8 cellular contexts compared by ENCODE assay signal in genomic region chr4:3399277-3400194, GRCh38. TPM values are rescaled to one million over a fixed set of nuclear protein-coding genes. Genes with fewer than 3 reads are reported as not detected.
DNase-seq lines count a peak whose midpoint lies in the region; ATAC-seq and TF ChIP-seq lines count a peak whose summit lies in the region.

No MANE protein-coding gene starts in this region.

- in situ Hi-C loops in mammary epithelial cell (cut with MboI; ENCODE audit: low sequenced_read_pairs in 2 of 2), result no loop called here

- H4K20me1 ChIP-seq in GM23338 (replicated peaks; ENCODE audit: insufficient read depth) (no peaks in the 10 kb centered on the region), mammary epithelial cell (ENCODE audit: insufficient read depth, low read length) (peaks cover 3% of the 10 kb centered on the region)

- no peak overlapping the region for H3K4me3 ChIP-seq in GM23338
- H3K4me3 ChIP-seq in mammary epithelial cell (replicated peaks in 1 of 3; ENCODE audit: insufficient read depth in 1 of 3, low read depth in 2 of 3, low read length in 3 of 3), result no peak overlapping the region
- no peak overlapping the region for H3K4me3 ChIP-seq in spleen

- no peak for DNase-seq in GM23338 (ENCODE audit: low spot score)
- DNase-seq in NCI-H226, result peak; percentile 6
- DNase-seq in mammary epithelial cell, result peak; percentile 9
- DNase-seq in medulla oblongata (ENCODE audit: extremely low spot score), result peak; percentile 42
- no peak for DNase-seq in Calu3
- no peak for DNase-seq in spleen
- DNase-seq in NCI-H526 treated with DMSO at 0.1 percent for 48 hours (lab: John Stamatoyannopoulos, UW), result no peak

- H3K36me3 Mint-ChIP-seq in GM23338 (ENCODE audit: low read depth) (peaks cover 16% of the 10 kb centered on the region), Calu3 (ENCODE audit: insufficient read depth, unreplicated experiment) (peaks cover 4% of the 10 kb centered on the region)

- no peaks in the 10 kb centered on the region for H3K9me2 ChIP-seq in GM23338 (ENCODE audit: insufficient read depth)

- H3K79me2 ChIP-seq in GM23338 (replicated peaks; ENCODE audit: insufficient read depth) (no peaks in the 10 kb centered on the region), mammary epithelial cell (ENCODE audit: insufficient read depth, low read length) (peaks cover 89% of the 10 kb centered on the region)

- H2AFZ ChIP-seq in GM23338 (no peak overlapping the region), mammary epithelial cell (ENCODE audit: low read depth, low read length) (no peak overlapping the region)

- H3K4me1 ChIP-seq in GM23338 (ENCODE audit: insufficient read depth), result no peaks in the 10 kb centered on the region
- no peaks in the 10 kb centered on the region for H3K4me1 ChIP-seq in mammary epithelial cell (ENCODE audit: insufficient read depth, low read length)
- H3K4me1 ChIP-seq in spleen, result peaks cover 0 to 17% (median 4%) of the 10 kb centered on the region in 6 donors

- BruUV-seq in mammary epithelial cell (replicated peaks; lab: Mats Ljungman, UMichigan), result TSS peak; percentile 15
- BruUV-seq in Calu3 (replicated peaks; lab: Mats Ljungman, UMichigan), result no TSS peak

- WGBS in mammary epithelial cell (ENCODE audit: low coverage, missing lambda C conversion rate), result 68% methylated on average over 5 of the region's 5 CpGs
- whole genome bisulfite sequencing in spleen, 5 donors, result 70 to 73% (median 70%) methylated on average over 5 of the region's 5 CpGs

- no peaks in the 10 kb centered on the region for H3K27me3 ChIP-seq in GM23338 (ENCODE audit: insufficient read depth)
- no peaks in the 10 kb centered on the region for H3K27me3 ChIP-seq in mammary epithelial cell (ENCODE audit: insufficient read depth, low read length)
- no peaks in the 10 kb centered on the region for H3K27me3 ChIP-seq in spleen (replicated peaks in 1 of 7)

- no peaks in the 10 kb centered on the region; the same call in 2 of the 3 replicates for H3K4me1 Mint-ChIP-seq in GM23338
- H3K4me1 Mint-ChIP-seq in Calu3 (ENCODE audit: low read depth, unreplicated experiment), result no peaks in the 10 kb centered on the region

- no peak overlapping the region for H3K9ac ChIP-seq in mammary epithelial cell (ENCODE audit: insufficient read depth, low read length)

- H3K4me3 Mint-ChIP-seq in GM23338, result no peak overlapping the region
- no peak overlapping the region for H3K4me3 Mint-ChIP-seq in Calu3 (ENCODE audit: low read depth, unreplicated experiment)

- no peak for TF ChIP-seq POLR2A in spleen (IDR thresholded peaks at IDR 0.05)

- TF ChIP-seq CTCF in GM23338 (conservative IDR thresholded peaks at IDR 0.05; ENCODE audit: low read depth in 2 of 2), result peak in 1 of 2 experiments; percentile 13; a peak in 2 of 4 replicates
- peak in 1 of 2 donors; percentile 11 for TF ChIP-seq CTCF in mammary epithelial cell (conservative IDR thresholded peaks at IDR 0.05 in 1 of 2, IDR thresholded peaks at IDR 0.05 in 1 of 2; ENCODE audit: extremely low read depth in 1 of 2, insufficient read depth in 1 of 2, low read depth in 1 of 2, low read length in 2 of 2)
- TF ChIP-seq CTCF in Calu3 (IDR thresholded peaks at IDR 0.05; ENCODE audit: unreplicated experiment), result no peak
- TF ChIP-seq CTCF in spleen (IDR thresholded peaks at IDR 0.05 in 8 of 11, conservative IDR thresholded peaks at IDR 0.05 in 3 of 11), result no peak

- peak; percentile 78 for ATAC-seq in GM23338
- no peak for ATAC-seq in HG02973 (IDR thresholded peaks at IDR 0.05; ENCODE audit: unreplicated experiment)

- H3K27me3 Mint-ChIP-seq in GM23338 (ENCODE audit: insufficient read depth, low read depth, poor library complexity) (peaks cover 2% of the 10 kb centered on the region), Calu3 (ENCODE audit: unreplicated experiment) (no peaks in the 10 kb centered on the region)

- dilution Hi-C loops in mammary epithelial cell (cut with HindIII; ENCODE audit: low sequenced_read_pairs), result no loop called here

- H3K36me3 ChIP-seq in GM23338 (ENCODE audit: insufficient read depth) (no peaks in the 10 kb centered on the region), mammary epithelial cell (ENCODE audit: insufficient read depth, low read length) (peaks cover 10% of the 10 kb centered on the region), spleen (no peaks in the 10 kb centered on the region)

- H3K9me3 ChIP-seq in mammary epithelial cell (replicated peaks; ENCODE audit: insufficient read depth, low read length), result no peaks in the 10 kb centered on the region
- peaks cover 0 to 10% (median 2%) of the 10 kb centered on the region in 8 donors for H3K9me3 ChIP-seq in spleen

- CTCF ChIA-PET in mammary epithelial cell (lab: Charles Lee; ENCODE audit: low non-redundant PET) (no interaction called here), Calu3 (lab: Charles Lee) (interaction anchor here (0.7 kb wide), 1 partner anchor 74 kb away, joined by 3 read pairs; no protein-coding TSS in a partner anchor)

- H3F3A ChIP-seq in GM23338 (replicated peaks; ENCODE audit: low read depth), result no peaks in the 10 kb centered on the region

- H3K27ac Mint-ChIP-seq in GM23338 (no peak overlapping the region), Calu3 (ENCODE audit: unreplicated experiment) (no peak overlapping the region)

- H3K9me3 Mint-ChIP-seq in GM23338 (peaks cover 13% of the 10 kb centered on the region), Calu3 (ENCODE audit: low read depth, unreplicated experiment) (peaks cover 3% of the 10 kb centered on the region)

- H3K4me2 ChIP-seq in GM23338, result no peak overlapping the region
- H3K4me2 ChIP-seq in mammary epithelial cell (ENCODE audit: insufficient read depth, low read depth, low read length), result no peak overlapping the region

- intact Hi-C loops in mammary epithelial cell (cut with micrococcal nuclease), result no loop called here
- intact Hi-C loops in Calu3 (cut with micrococcal nuclease; ENCODE audit: unreplicated experiment), result no loop called here
- intact Hi-C loops in spleen (cut with DNase I; ENCODE audit: low total_unique reads), result no loop called here

- H3K27ac ChIP-seq in GM23338 (ENCODE audit: low read depth), result no peak overlapping the region
- H3K27ac ChIP-seq in mammary epithelial cell (ENCODE audit: insufficient read depth, low read depth, low read length), result no peak overlapping the region
- no peak overlapping the region for H3K27ac ChIP-seq in spleen

TF ChIP-seq in GM23338, 12 proteins besides CTCF, POLR2A, EP300 and RAD21:
- peak; percentile 45; the same call in 1 of the 2 replicates for TF ChIP-seq CREB1 (CRISPR knock-in tag; IDR thresholded peaks at IDR 0.05; ENCODE audit: low read depth)
- no peak for TF ChIP-seq EZH2 (IDR thresholded peaks at IDR 0.05; ENCODE audit: low read depth, unreplicated experiment)

RNA-seq across cellular contexts. Expression of gene HGFAC, which starts 42.2 kb away (rescaled TPM):
- total RNA-seq in GM23338 (2014; rRNA removed; shearing (Covaris generic)), result 0.94 TPM in 1 of 2 replicates, not detected in the other
- polyA plus RNA-seq in GM23338 (2016; fragmentation: Nextera tagmentation; extraction: Ambion mirVana), result not detected in 2 replicates
- not detected for total RNA-seq in mammary epithelial cell
- polyA plus RNA-seq in mammary epithelial cell, result not detected
- polyA minus RNA-seq in mammary epithelial cell, result not detected
- not detected in 2 replicates for total RNA-seq in Calu3 (2022)
- total RNA-seq in spleen, result under 1 TPM in 2 of 7 donors, not detected in 5; 0.32 to 0.47 TPM
- polyA plus RNA-seq in spleen, result under 1 TPM; 0.11 to 0.35 (median 0.22) TPM

Comparison
In these comparisons a context has a peak if more than half of its experiments do, and no peak if none do; other contexts are left out.
1. DNase-seq: peak in NCI-H226 (single experiment), mammary epithelial cell (single experiment) and medulla oblongata (single experiment); none in GM23338 (single experiment), Calu3 (single experiment), spleen (single experiment) and NCI-H526 treated with DMSO at 0.1 percent for 48 hours (single experiment).